Comparison of ENCODE assay signal across 8 cellular contexts in the genomic region with DNA sequence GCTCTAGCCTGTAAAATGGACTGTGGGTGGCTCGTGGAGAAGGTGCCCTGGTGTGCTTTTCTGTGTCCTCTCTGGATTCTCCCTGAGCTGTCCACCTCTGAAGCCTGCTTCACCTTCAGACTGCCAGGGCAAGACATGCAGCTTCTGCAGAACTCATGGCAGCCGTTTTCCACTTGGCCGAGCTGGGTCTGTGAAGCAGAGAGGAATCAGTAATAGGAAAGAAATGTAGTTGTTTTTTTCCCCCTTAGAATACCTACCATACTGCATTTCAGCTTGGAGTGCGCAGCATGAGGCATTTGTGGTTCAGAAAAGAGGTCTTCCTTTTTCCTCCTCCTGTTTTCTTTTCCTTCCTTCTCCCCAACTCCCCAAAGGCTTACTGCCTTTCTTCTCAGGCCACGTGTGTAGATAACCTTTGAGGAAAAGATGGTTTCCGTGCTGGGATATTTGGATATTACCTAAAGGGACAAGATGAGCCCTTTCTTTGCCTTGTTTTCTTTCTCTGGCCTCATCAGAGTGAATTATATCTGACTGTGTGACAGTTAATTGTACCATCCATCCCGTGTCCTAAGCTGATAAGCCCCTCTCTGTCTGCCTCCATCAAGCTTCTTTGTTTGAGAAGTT. TPM values are rescaled to one million over a fixed set of nuclear protein-coding genes. Genes with fewer than 3 reads are reported as not detected.
DNase-seq lines count a peak whose midpoint lies in the region; ATAC-seq and TF ChIP-seq lines count a peak whose summit lies in the region.

No MANE protein-coding gene starts in this region.

- no peaks in the 10 kb centered on the region for H3K9me3 Mint-ChIP-seq in activated T-cell treated with anti-CD3 and anti-CD28 coated beads, Interleukin-2, amount 50 U/mL, for 4 hours

- H3K4me1 Mint-ChIP-seq in activated T-cell treated with anti-CD3 and anti-CD28 coated beads, Interleukin-2, amount 50 U/mL, for 4 hours (ENCODE audit: low read depth) = peaks cover 79% of the 10 kb centered on the region

- no peak for TF ChIP-seq CTCF in tibial artery (IDR thresholded peaks at IDR 0.05)

- H3K27me3 Mint-ChIP-seq in activated T-cell treated with anti-CD3 and anti-CD28 coated beads, Interleukin-2, amount 50 U/mL, for 4 hours (ENCODE audit: low read depth) = no peaks in the 10 kb centered on the region

- H3K4me3 ChIP-seq in tibial artery = no peak overlapping the region

- peak overlapping the region; percentile 74 to 77 for H3K27ac ChIP-seq in tibial artery

- no peak for DNase-seq in activated T-cell treated with anti-CD3 and anti-CD28 coated beads, Interleukin-2, amount 50 U/mL, for 4 hours
- no peak for DNase-seq in activated T-cell treated with anti-CD3 and anti-CD28 coated beads for 4 hours
- DNase-seq in activated CD8-positive, alpha-beta memory T cell treated with anti-CD3 and anti-CD28 coated beads, Interleukin-2, amount 50 U/mL, for 48 hours = peak; percentile 54
- peak; percentile 66 for DNase-seq in left kidney (ENCODE audit: low read depth, low spot score)
- DNase-seq in tibial artery = no peak
- no peak for DNase-seq in activated CD4-positive, alpha-beta T cell treated with anti-CD3 and anti-CD28 coated beads, Interleukin-2, amount 50 U/mL, for 1 hour
- no peak for DNase-seq in effector CD8-positive, alpha-beta T cell (lab: John Stamatoyannopoulos, UW)

- intact Hi-C loops in tibial artery (cut with DNase I; ENCODE audit: low total_unique reads) = no loop called here

- H3K4me3 Mint-ChIP-seq in activated T-cell treated with anti-CD3 and anti-CD28 coated beads, Interleukin-2, amount 50 U/mL, for 4 hours = peak overlapping the region; percentile 33

- peaks cover 6% of the 10 kb centered on the region for H3K36me3 Mint-ChIP-seq in activated T-cell treated with anti-CD3 and anti-CD28 coated beads, Interleukin-2, amount 50 U/mL, for 4 hours (ENCODE audit: insufficient read depth)

- H3K4me1 ChIP-seq in tibial artery = peaks cover 0 to 59% (median 39%) of the 10 kb centered on the region in 4 donors

- H3K36me3 ChIP-seq in tibial artery = no peaks in the 10 kb centered on the region

- ATAC-seq in activated T-cell treated with anti-CD3 and anti-CD28 coated beads, Interleukin-2, amount 50 U/mL, for 4 hours = no peak
- no peak for ATAC-seq in GM18868 (IDR thresholded peaks at IDR 0.05; ENCODE audit: unreplicated experiment)

- H3K27me3 ChIP-seq in tibial artery = no peaks in the 10 kb centered on the region

- H3K9me3 ChIP-seq in tibial artery = no peaks in the 10 kb centered on the region

RNA-seq across cellular contexts. Expression of gene RREB1, which starts 39.4 kb away (rescaled TPM):
- total RNA-seq in activated T-cell treated with anti-CD3 and anti-CD28 coated beads, Interleukin-2, amount 50 U/mL, for 4 hours = 10 to 100 TPM; 18.5 to 20.7 (median 19.2) TPM

Comparison
In these comparisons a context has a peak if more than half of its experiments do, and no peak if none do; other contexts are left out.
1. DNase-seq: peak in activated CD8-positive, alpha-beta memory T cell treated with anti-CD3 and anti-CD28 coated beads, Interleukin-2, amount 50 U/mL, for 48 hours (single experiment) and left kidney (single experiment); none in activated T-cell treated with anti-CD3 and anti-CD28 coated beads, Interleukin-2, amount 50 U/mL, for 4 hours (single experiment), activated T-cell treated with anti-CD3 and anti-CD28 coated beads for 4 hours (single experiment), tibial artery (0 of 2), activated CD4-positive, alpha-beta T cell treated with anti-CD3 and anti-CD28 coated beads, Interleukin-2, amount 50 U/mL, for 1 hour (single experiment) and effector CD8-positive, alpha-beta T cell (single experiment).